In genomic region chr2:177241771-177242135, GRCh38 we compare ENCODE assay signal across 1 cellular context.
A peak's percentile ranks its signal among the peaks of the same experiment; 100 is the strongest.
TF ChIP-seq lines count a peak whose summit lies in the region.

No MANE protein-coding gene starts in this region.

TF ChIP-seq in K562, 482 proteins besides CTCF, POLR2A, EP300 and RAD21 (continued from another document):
- 0 out of 4 replicates have a peak, but pooled peaks of 1 of the 2 experiments have one; percentile 48 for TF ChIP-seq ZNF318 (IDR thresholded peaks at IDR 0.05; ENCODE audit: borderline replicate concordance in 1 of 2, low read depth in 1 of 2)
- no peak for TF ChIP-seq HMGN3 (IDR thresholded peaks at IDR 0.05; ENCODE audit: borderline replicate concordance, extremely low read depth, insufficient read length, low read depth, low read length)
